ENCODE assay signal across 11 cellular contexts in genomic region chr22:31628362-31628761, GRCh38. TPM values are rescaled to one million over a fixed set of nuclear protein-coding genes. Genes with fewer than 3 reads are reported as not detected.
DNase-seq lines count a peak whose midpoint lies in the region; ATAC-seq and TF ChIP-seq lines count a peak whose summit lies in the region.
"Had no signal": no experiment of that assay in that cellular context is flagged by ENCODE, and none has a peak within 500 bp of the region (broad histone marks: within the 10 kb centered on the region; RNA-seq: fewer than 3 reads in every experiment).

No MANE protein-coding gene starts in this region.

- peak overlapping the region in 2 of 3 donors; percentile 17 to 85 for H3K27ac ChIP-seq in thyroid gland
- H3K27ac ChIP-seq in GM23248, result no peak overlapping the region

- no peak overlapping the region for H3K4me2 ChIP-seq in GM23248 (ENCODE audit: unreplicated experiment)

- no peak overlapping the region for H3K4me3 ChIP-seq in thyroid gland (replicated peaks in 1 of 3)
- H3K4me3 ChIP-seq in GM23248, result no peak overlapping the region
- H3K4me3 ChIP-seq: HAP-1, pancreas had no signal

- H3K4me1 Mint-ChIP-seq in activated naive CD4-positive, alpha-beta T cell treated with anti-CD3 and anti-CD28 coated beads, Interleukin-2, amount 10 ng/mL, durations not matched to agents 7 days and 5 days, result peaks cover 38% of the 10 kb centered on the region
- H3K4me1 Mint-ChIP-seq in activated CD8-positive, alpha-beta T cell treated with anti-CD3 and anti-CD28 coated beads for 36 hours (ENCODE audit: low read depth), result peaks cover 41% of the 10 kb centered on the region

- no peaks in the 10 kb centered on the region for H3K9me2 ChIP-seq in GM23248 (ENCODE audit: insufficient read depth)

- WGBS in thyroid gland, 2 donors, result 67 to 78% methylated on average over 1 of the region's 1 CpG
- whole genome bisulfite sequencing in GM23248 (ENCODE audit: low coverage in 1 of 2, low lambda C conversion rate in 2 of 2, missing lambda C conversion rate in 2 of 2), 2 experiments, result 50 to 64% methylated on average over 1 of the region's 1 CpG

- peaks cover 88% of the 10 kb centered on the region for H3K79me2 ChIP-seq in GM23248 (ENCODE audit: insufficient read depth)

- H3K9ac ChIP-seq in GM23248, result no peak overlapping the region

- H3K9me3 ChIP-seq in thyroid gland (no peaks in the 10 kb centered on the region), GM23248 (ENCODE audit: low read depth) (no peaks in the 10 kb centered on the region)
- H3K9me3 ChIP-seq: HAP-1, pancreas had no signal

- no peak overlapping the region for H2AFZ ChIP-seq in GM23248

- TF ChIP-seq POLR2A in thyroid gland (IDR thresholded peaks at IDR 0.05), result no peak

- no peak for ATAC-seq in activated CD8-positive, alpha-beta T cell treated with anti-CD3 and anti-CD28 coated beads for 36 hours
- ATAC-seq: pancreas had no signal

- H3K36me3 Mint-ChIP-seq in activated naive CD4-positive, alpha-beta T cell treated with anti-CD3 and anti-CD28 coated beads, Interleukin-2, amount 10 ng/mL, durations not matched to agents 7 days and 5 days, result no peaks in the 10 kb centered on the region
- peaks cover 10% of the 10 kb centered on the region for H3K36me3 Mint-ChIP-seq in activated CD8-positive, alpha-beta T cell treated with anti-CD3 and anti-CD28 coated beads for 36 hours (ENCODE audit: low read depth)

- DNase-seq in activated naive CD4-positive, alpha-beta T cell treated with anti-CD3 and anti-CD28 coated beads, Interleukin-2, amount 10 ng/mL, durations not matched to agents 7 days and 5 days, result no peak
- no peak for DNase-seq in activated naive CD4-positive, alpha-beta T cell (lab: John Stamatoyannopoulos, UW)
- DNase-seq in activated CD8-positive, alpha-beta T cell treated with anti-CD3 and anti-CD28 coated beads for 36 hours, result no peak
- DNase-seq in islet precursor cell (peak; percentile 44), thyroid gland (no peak), GM23248 (no peak), NCI-H1092 (lab: John Stamatoyannopoulos, UW) (no peak), amygdala (lab: John Stamatoyannopoulos, UW) (no peak)
- DNase-seq: MV-4-11, pancreas had no signal

- POLR2A ChIA-PET in activated CD8-positive, alpha-beta T cell treated with anti-CD3 and anti-CD28 coated beads for 36 hours (lab: Charles Lee), result interaction anchor here (2.5 to 3.3 kb wide), 2 partner anchors 8 to 11 kb away, joined by 13 to 16 read pairs; no protein-coding TSS in a partner anchor

- H4K20me1 ChIP-seq in GM23248 (ENCODE audit: insufficient read depth), result no peaks in the 10 kb centered on the region

- H3K27me3 ChIP-seq in thyroid gland, result no peaks in the 10 kb centered on the region
- H3K27me3 ChIP-seq in GM23248 (replicated peaks; ENCODE audit: insufficient read depth), result no peaks in the 10 kb centered on the region
- H3K27me3 ChIP-seq: pancreas had no signal

- intact Hi-C loops in activated CD8-positive, alpha-beta T cell treated with anti-CD3 and anti-CD28 coated beads for 36 hours (cut with micrococcal nuclease), result no loop called here
- intact Hi-C loops in thyroid gland (cut with DNase I), result loop anchor here (10.0 kb wide), 1 partner anchor 184 kb away; no protein-coding TSS in a partner anchor

- in situ Hi-C loops in GM23248 (cut with MboI), result no loop called here

- H3K4me1 ChIP-seq in thyroid gland (peaks cover 42 to 52% of the 10 kb centered on the region in 2 donors), GM23248 (ENCODE audit: insufficient read depth) (peaks cover 5% of the 10 kb centered on the region; the same call in 1 of the 2 replicates)

- no peak overlapping the region for H3K27ac Mint-ChIP-seq in activated naive CD4-positive, alpha-beta T cell treated with anti-CD3 and anti-CD28 coated beads, Interleukin-2, amount 10 ng/mL, durations not matched to agents 7 days and 5 days
- H3K27ac Mint-ChIP-seq in activated CD8-positive, alpha-beta T cell treated with anti-CD3 and anti-CD28 coated beads for 36 hours, result peak overlapping the region; percentile 70

- peak overlapping the region; percentile 83 for H3K4me3 Mint-ChIP-seq in activated naive CD4-positive, alpha-beta T cell treated with anti-CD3 and anti-CD28 coated beads, Interleukin-2, amount 10 ng/mL, durations not matched to agents 7 days and 5 days
- peak overlapping the region; percentile 83 for H3K4me3 Mint-ChIP-seq in activated CD8-positive, alpha-beta T cell treated with anti-CD3 and anti-CD28 coated beads for 36 hours

- H3K36me3 ChIP-seq in thyroid gland, result no peaks in the 10 kb centered on the region
- no peaks in the 10 kb centered on the region for H3K36me3 ChIP-seq in GM23248 (ENCODE audit: low read depth)
- H3K36me3 ChIP-seq: HAP-1, pancreas had no signal

- CTCF ChIA-PET in activated naive CD4-positive, alpha-beta T cell treated with anti-CD3 and anti-CD28 coated beads, Interleukin-2, amount 10 ng/mL, durations not matched to agents 7 days and 5 days (lab: Charles Lee), result no interaction called here
- CTCF ChIA-PET in activated CD8-positive, alpha-beta T cell treated with anti-CD3 and anti-CD28 coated beads for 36 hours (lab: Charles Lee), result no interaction called here

- no peak for TF ChIP-seq CTCF in activated CD8-positive, alpha-beta T cell treated with anti-CD3 and anti-CD28 coated beads for 36 hours (IDR thresholded peaks at IDR 0.05)
- TF ChIP-seq CTCF in thyroid gland (IDR thresholded peaks at IDR 0.05), result no peak

- 0 out of 2 replicates have a peak, but pooled peaks cover 10% of the 10 kb centered on the region for H3F3A ChIP-seq in GM23248 (ENCODE audit: insufficient read depth)

- no peaks in the 10 kb centered on the region for H3K9me3 Mint-ChIP-seq in activated naive CD4-positive, alpha-beta T cell treated with anti-CD3 and anti-CD28 coated beads, Interleukin-2, amount 10 ng/mL, durations not matched to agents 7 days and 5 days
- no peaks in the 10 kb centered on the region for H3K9me3 Mint-ChIP-seq in activated CD8-positive, alpha-beta T cell treated with anti-CD3 and anti-CD28 coated beads for 36 hours

- no peaks in the 10 kb centered on the region for H3K27me3 Mint-ChIP-seq in activated naive CD4-positive, alpha-beta T cell treated with anti-CD3 and anti-CD28 coated beads, Interleukin-2, amount 10 ng/mL, durations not matched to agents 7 days and 5 days
- H3K27me3 Mint-ChIP-seq in activated CD8-positive, alpha-beta T cell treated with anti-CD3 and anti-CD28 coated beads for 36 hours, result no peaks in the 10 kb centered on the region

RNA-seq across cellular contexts. Expression of gene PISD, which starts 33.7 kb away (rescaled TPM):
- total RNA-seq in activated CD8-positive, alpha-beta T cell treated with anti-CD3 and anti-CD28 coated beads for 36 hours, result 10 to 100 TPM; 33.9 to 35.9 TPM
- total RNA-seq in thyroid gland, result 10 to 100 TPM; 34.5 to 59.0 (median 42.5) TPM
- total RNA-seq in GM23248 (2014; rRNA removed; shearing (Covaris generic)), result 34.2 and 51.7 TPM in 2 replicates
- polyA plus RNA-seq in GM23248 (2016; fragmentation: Nextera tagmentation; extraction: Ambion mirVana), result 32.7 and 33.3 TPM in 2 replicates
